4 cellular contexts compared by ENCODE assay signal in genomic region chr16:69474447-69474846, GRCh38.
A peak's percentile ranks its signal among the peaks of the same experiment; 100 is the strongest.
TF ChIP-seq lines count a peak whose summit lies in the region.

No MANE protein-coding gene starts in this region.

TF ChIP-seq in A549, 52 proteins besides CTCF, POLR2A, EP300 and RAD21:
- TF ChIP-seq CBX8 (IDR thresholded peaks at IDR 0.05) (no peak), CEBPB (IDR thresholded peaks at IDR 0.05) (peak in 1 of 2 experiments; percentile 20; a peak in 2 of 4 replicates), MAFK (IDR thresholded peaks at IDR 0.05; ENCODE audit: partially characterized antibody) (peak; percentile 71), SREBF2 (IDR thresholded peaks at IDR 0.05) (no peak)

TF ChIP-seq in IMR-90, 13 proteins besides CTCF, POLR2A, EP300 and RAD21:
- TF ChIP-seq USF2 (IDR thresholded peaks at IDR 0.05; ENCODE audit: low read depth, low read length) = no peak
- peak; percentile 87 for TF ChIP-seq CEBPB (IDR thresholded peaks at IDR 0.05; ENCODE audit: low read depth, low read length)
- peak; percentile 76 for TF ChIP-seq MAFK (IDR thresholded peaks at IDR 0.05; ENCODE audit: low read depth, low read length)

TF ChIP-seq in K562, 482 proteins besides CTCF, POLR2A, EP300 and RAD21 (continues in another document):
- TF ChIP-seq, protein P1, sequence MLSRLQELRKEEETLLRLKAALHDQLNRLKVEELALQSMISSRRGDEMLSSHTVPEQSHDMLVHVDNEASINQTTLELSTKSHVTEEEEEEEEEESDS (CRISPR knock-in tag; IDR thresholded peaks at IDR 0.05) = no peak
- TF ChIP-seq MAFK (IDR thresholded peaks at IDR 0.05; ENCODE audit: low read length) (peak; percentile 25; the same call in 1 of the 2 replicates), MXD1 (CRISPR knock-in tag; IDR thresholded peaks at IDR 0.05; ENCODE audit: borderline replicate concordance, poor library complexity, severe bottlenecking) (no peak), ZNF316 (IDR thresholded peaks at IDR 0.05) (peak; percentile 88), MAFG (tag; conservative IDR thresholded peaks at IDR 0.05) (peak; percentile 57; the same call in 1 of the 2 replicates), SRSF9 (IDR thresholded peaks at IDR 0.05; ENCODE audit: borderline replicate concordance, low read depth, low read length) (no peak), TCF3 (CRISPR knock-in tag; IDR thresholded peaks at IDR 0.05) (no peak), ETS1 (conservative IDR thresholded peaks at IDR 0.05; ENCODE audit: control insufficient read depth, low read depth, low read length) (no peak), SUPT5H (IDR thresholded peaks at IDR 0.05) (no peak), CEBPG (CRISPR knock-in tag; IDR thresholded peaks at IDR 0.05) (no peak), CEBPG (tag; conservative IDR thresholded peaks at IDR 0.05 in 1 of 2, IDR thresholded peaks at IDR 0.05 in 1 of 2) (peak in 1 of 2 experiments; percentile 89; a peak in 2 of 4 replicates), BACH1 (tag; IDR thresholded peaks at IDR 0.05) (no peak), ZNF217 (CRISPR knock-in tag; IDR thresholded peaks at IDR 0.05) (no peak), HMGN3 (IDR thresholded peaks at IDR 0.05; ENCODE audit: borderline replicate concordance, extremely low read depth, insufficient read length, low read depth, low read length) (no peak)
- TF ChIP-seq, protein P2, sequence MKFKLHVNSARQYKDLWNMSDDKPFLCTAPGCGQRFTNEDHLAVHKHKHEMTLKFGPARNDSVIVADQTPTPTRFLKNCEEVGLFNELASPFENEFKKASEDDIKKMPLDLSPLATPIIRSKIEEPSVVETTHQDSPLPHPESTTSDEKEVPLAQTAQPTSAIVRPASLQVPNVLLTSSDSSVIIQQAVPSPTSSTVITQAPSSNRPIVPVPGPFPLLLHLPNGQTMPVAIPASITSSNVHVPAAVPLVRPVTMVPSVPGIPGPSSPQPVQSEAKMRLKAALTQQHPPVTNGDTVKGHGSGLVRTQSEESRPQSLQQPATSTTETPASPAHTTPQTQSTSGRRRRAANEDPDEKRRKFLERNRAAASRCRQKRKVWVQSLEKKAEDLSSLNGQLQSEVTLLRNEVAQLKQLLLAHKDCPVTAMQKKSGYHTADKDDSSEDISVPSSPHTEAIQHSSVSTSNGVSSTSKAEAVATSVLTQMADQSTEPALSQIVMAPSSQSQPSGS (CRISPR knock-in tag; IDR thresholded peaks at IDR 0.05) = no peak
- TF ChIP-seq, protein P3, sequence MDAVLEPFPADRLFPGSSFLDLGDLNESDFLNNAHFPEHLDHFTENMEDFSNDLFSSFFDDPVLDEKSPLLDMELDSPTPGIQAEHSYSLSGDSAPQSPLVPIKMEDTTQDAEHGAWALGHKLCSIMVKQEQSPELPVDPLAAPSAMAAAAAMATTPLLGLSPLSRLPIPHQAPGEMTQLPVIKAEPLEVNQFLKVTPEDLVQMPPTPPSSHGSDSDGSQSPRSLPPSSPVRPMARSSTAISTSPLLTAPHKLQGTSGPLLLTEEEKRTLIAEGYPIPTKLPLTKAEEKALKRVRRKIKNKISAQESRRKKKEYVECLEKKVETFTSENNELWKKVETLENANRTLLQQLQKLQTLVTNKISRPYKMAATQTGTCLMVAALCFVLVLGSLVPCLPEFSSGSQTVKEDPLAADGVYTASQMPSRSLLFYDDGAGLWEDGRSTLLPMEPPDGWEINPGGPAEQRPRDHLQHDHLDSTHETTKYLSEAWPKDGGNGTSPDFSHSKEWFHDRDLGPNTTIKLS (IDR thresholded peaks at IDR 0.05; ENCODE audit: borderline replicate concordance, low read depth) = no peak

TF ChIP-seq in WTC11, 78 proteins besides CTCF, POLR2A, EP300 and RAD21:
- TF ChIP-seq ZNF671 (CRISPR knock-in tag; IDR thresholded peaks at IDR 0.05) (no peak), ZNF416 (CRISPR knock-in tag; IDR thresholded peaks at IDR 0.05) (no peak), AR (CRISPR knock-in tag; IDR thresholded peaks at IDR 0.05) (no peak), FOXJ3 (CRISPR knock-in tag; IDR thresholded peaks at IDR 0.05; ENCODE audit: borderline replicate concordance) (no peak)
- TF ChIP-seq, protein P4, sequence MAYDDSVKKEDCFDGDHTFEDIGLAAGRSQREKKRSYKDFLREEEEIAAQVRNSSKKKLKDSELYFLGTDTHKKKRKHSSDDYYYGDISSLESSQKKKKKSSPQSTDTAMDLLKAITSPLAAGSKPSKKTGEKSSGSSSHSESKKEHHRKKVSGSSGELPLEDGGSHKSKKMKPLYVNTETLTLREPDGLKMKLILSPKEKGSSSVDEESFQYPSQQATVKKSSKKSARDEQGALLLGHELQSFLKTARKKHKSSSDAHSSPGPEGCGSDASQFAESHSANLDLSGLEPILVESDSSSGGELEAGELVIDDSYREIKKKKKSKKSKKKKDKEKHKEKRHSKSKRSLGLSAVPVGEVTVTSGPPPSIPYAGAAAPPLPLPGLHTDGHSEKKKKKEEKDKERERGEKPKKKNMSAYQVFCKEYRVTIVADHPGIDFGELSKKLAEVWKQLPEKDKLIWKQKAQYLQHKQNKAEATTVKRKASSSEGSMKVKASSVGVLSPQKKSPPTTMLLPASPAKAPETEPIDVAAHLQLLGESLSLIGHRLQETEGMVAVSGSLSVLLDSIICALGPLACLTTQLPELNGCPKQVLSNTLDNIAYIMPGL (CRISPR knock-in tag; IDR thresholded peaks at IDR 0.05) = no peak
